Comparison of ENCODE assay signal across 20 cellular contexts in the genomic region with DNA sequence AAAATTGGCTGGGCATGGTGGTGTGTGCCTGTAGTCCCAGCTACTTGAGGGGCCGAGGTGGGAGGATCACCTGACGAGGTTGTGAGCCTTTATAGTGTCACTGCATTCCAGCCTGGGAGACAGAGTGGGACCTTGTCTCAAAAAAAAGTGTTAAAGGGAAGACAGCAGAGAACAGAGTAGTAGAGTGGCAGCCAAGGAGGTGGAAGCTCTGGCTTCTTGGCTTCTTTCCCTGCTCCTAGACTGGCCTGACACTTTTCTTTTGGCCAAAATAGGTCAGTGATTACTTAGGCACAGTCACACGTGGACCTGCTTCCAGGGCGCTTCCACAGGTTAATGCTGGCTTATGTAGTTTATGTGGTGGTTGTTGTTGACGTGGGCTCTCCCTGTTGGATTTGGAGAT. TPM values are rescaled to one million over a fixed set of nuclear protein-coding genes. Genes with fewer than 3 reads are reported as not detected.
DNase-seq lines count a peak whose midpoint lies in the region; ATAC-seq, FAIRE-seq and TF ChIP-seq lines count a peak whose summit lies in the region.
"Had no signal": no experiment of that assay in that cellular context is flagged by ENCODE, and none has a peak within 500 bp of the region (broad histone marks: within the 10 kb centered on the region; RNA-seq: fewer than 3 reads in every experiment).

No MANE protein-coding gene starts in this region.

- TF ChIP-seq POLR2A in GM12891 (IDR thresholded peaks at IDR 0.05; ENCODE audit: low read depth, low read length), result no peak

- CTCF ChIA-PET in activated naive CD4-positive, alpha-beta T cell treated with anti-CD3 and anti-CD28 coated beads, Interleukin-2, amount 10 ng/mL, durations not matched to agents 7 days and 5 days (lab: Charles Lee), result interaction anchor here (0.5 kb wide), 1 partner anchor 210 kb away, joined by 4 read pairs; no protein-coding TSS in a partner anchor
- CTCF ChIA-PET in activated B cell treated with CpG ODN at 0.5 μM for 24 hours (lab: Charles Lee), result no interaction called here

- no peak for DNase-seq in activated naive CD4-positive, alpha-beta T cell treated with anti-CD3 and anti-CD28 coated beads, Interleukin-2, amount 10 ng/mL, durations not matched to agents 7 days and 5 days
- no peak for DNase-seq in activated B cell treated with CpG ODN at 0.5 μM for 24 hours
- DNase-seq in mesenteric fat pad (ENCODE audit: low spot score), result peak; percentile 11
- no peak for DNase-seq in NCI-H524 treated with DMSO at 0.1 percent for 48 hours (lab: John Stamatoyannopoulos, UW)
- no peak for DNase-seq in GM12891 (ENCODE audit: insufficient read length, low spot score)
- DNase-seq: activated CD4-positive, alpha-beta T cell treated with anti-CD3 and anti-CD28 coated beads for 1 hour; activated CD8-positive, alpha-beta memory T cell treated with anti-CD3 and anti-CD28 coated beads, Interleukin-2, amount 10 ng/mL, durations not matched to agents 7 days and 5 days; activated effector memory CD4-positive, alpha-beta T cell treated with Interleukin-2 at 50 U/mL for 16 hours; amygdala; left colon; mucosa of descending colon; NCI-H1417 treated with DMSO at 0.1 percent for 48 hours; ovary; stimulated activated CD4-positive, alpha-beta T cell treated with anti-CD3 and anti-CD28 coated beads, Interleukin-4, amount 100 ng/mL, for 24 hours; T-helper 9 cell had no signal

- H3K4me3 Mint-ChIP-seq in activated naive CD4-positive, alpha-beta T cell treated with anti-CD3 and anti-CD28 coated beads, Interleukin-2, amount 50 U/mL, for 24 hours, result peak overlapping the region; percentile 19
- no peak overlapping the region for H3K4me3 Mint-ChIP-seq in activated naive CD4-positive, alpha-beta T cell treated with anti-CD3 and anti-CD28 coated beads, Interleukin-2, amount 10 ng/mL, durations not matched to agents 7 days and 5 days
- no peak overlapping the region for H3K4me3 Mint-ChIP-seq in activated B cell treated with CpG ODN at 0.5 μM for 24 hours
- no peak overlapping the region for H3K4me3 Mint-ChIP-seq in stimulated activated memory B cell treated with anti-CD40 and anti-IgM and Interleukin-4, amounts not matched to agents 10 μg/mL and 1 μg/mL and 100 μg/mL, for 72 hours

- no peaks in the 10 kb centered on the region for H3K9me3 Mint-ChIP-seq in activated naive CD4-positive, alpha-beta T cell treated with anti-CD3 and anti-CD28 coated beads, Interleukin-2, amount 50 U/mL, for 24 hours
- no peaks in the 10 kb centered on the region for H3K9me3 Mint-ChIP-seq in activated naive CD4-positive, alpha-beta T cell treated with anti-CD3 and anti-CD28 coated beads, Interleukin-2, amount 10 ng/mL, durations not matched to agents 7 days and 5 days
- H3K9me3 Mint-ChIP-seq in activated B cell treated with CpG ODN at 0.5 μM for 24 hours, result no peaks in the 10 kb centered on the region
- H3K9me3 Mint-ChIP-seq in stimulated activated memory B cell treated with anti-CD40 and anti-IgM and Interleukin-4, amounts not matched to agents 10 μg/mL and 1 μg/mL and 100 μg/mL, for 72 hours, result no peaks in the 10 kb centered on the region

- no peak for FAIRE-seq in GM12891 (lab: Jason Lieb, UNC)
- FAIRE-seq: A204.1 had no signal

- peak overlapping the region; percentile 19 for H3K27ac Mint-ChIP-seq in activated naive CD4-positive, alpha-beta T cell treated with anti-CD3 and anti-CD28 coated beads, Interleukin-2, amount 50 U/mL, for 24 hours
- no peak overlapping the region for H3K27ac Mint-ChIP-seq in activated naive CD4-positive, alpha-beta T cell treated with anti-CD3 and anti-CD28 coated beads, Interleukin-2, amount 10 ng/mL, durations not matched to agents 7 days and 5 days
- H3K27ac Mint-ChIP-seq in activated B cell treated with CpG ODN at 0.5 μM for 24 hours, result peak overlapping the region; percentile 59
- peak overlapping the region; percentile 13 for H3K27ac Mint-ChIP-seq in stimulated activated memory B cell treated with anti-CD40 and anti-IgM and Interleukin-4, amounts not matched to agents 10 μg/mL and 1 μg/mL and 100 μg/mL, for 72 hours

- no peak for TF ChIP-seq CTCF in activated B cell treated with CpG ODN at 0.5 μM for 24 hours (IDR thresholded peaks at IDR 0.05)

- ATAC-seq in activated B cell treated with CpG ODN at 0.5 μM for 24 hours (ENCODE audit: low read depth) (no peak), HG02870 (IDR thresholded peaks at IDR 0.05; ENCODE audit: unreplicated experiment) (no peak)
- no peak for ATAC-seq in stimulated activated memory B cell treated with anti-CD40 and anti-IgM and Interleukin-4, amounts not matched to agents 10 μg/mL and 1 μg/mL and 100 μg/mL, for 72 hours
- ATAC-seq: activated CD8-positive, alpha-beta memory T cell treated with anti-CD3 and anti-CD28 coated beads, Interleukin-2, amount 10 ng/mL, durations not matched to agents 7 days and 5 days; left colon; mucosa of descending colon; Panc1 had no signal

- H3K27me3 Mint-ChIP-seq in activated naive CD4-positive, alpha-beta T cell treated with anti-CD3 and anti-CD28 coated beads, Interleukin-2, amount 50 U/mL, for 24 hours, result no peaks in the 10 kb centered on the region
- H3K27me3 Mint-ChIP-seq in activated naive CD4-positive, alpha-beta T cell treated with anti-CD3 and anti-CD28 coated beads, Interleukin-2, amount 10 ng/mL, durations not matched to agents 7 days and 5 days, result no peaks in the 10 kb centered on the region
- H3K27me3 Mint-ChIP-seq in activated B cell treated with CpG ODN at 0.5 μM for 24 hours, result no peaks in the 10 kb centered on the region
- no peaks in the 10 kb centered on the region for H3K27me3 Mint-ChIP-seq in stimulated activated memory B cell treated with anti-CD40 and anti-IgM and Interleukin-4, amounts not matched to agents 10 μg/mL and 1 μg/mL and 100 μg/mL, for 72 hours
- H3K27me3 Mint-ChIP-seq: activated CD8-positive, alpha-beta memory T cell treated with anti-CD3 and anti-CD28 coated beads, Interleukin-2, amount 10 ng/mL, durations not matched to agents 7 days and 5 days had no signal

- peaks cover 48% of the 10 kb centered on the region for H3K4me1 Mint-ChIP-seq in activated naive CD4-positive, alpha-beta T cell treated with anti-CD3 and anti-CD28 coated beads, Interleukin-2, amount 50 U/mL, for 24 hours
- H3K4me1 Mint-ChIP-seq in activated naive CD4-positive, alpha-beta T cell treated with anti-CD3 and anti-CD28 coated beads, Interleukin-2, amount 10 ng/mL, durations not matched to agents 7 days and 5 days, result peaks cover 31% of the 10 kb centered on the region
- peaks cover 16% of the 10 kb centered on the region for H3K4me1 Mint-ChIP-seq in activated B cell treated with CpG ODN at 0.5 μM for 24 hours
- peaks cover 28% of the 10 kb centered on the region for H3K4me1 Mint-ChIP-seq in stimulated activated memory B cell treated with anti-CD40 and anti-IgM and Interleukin-4, amounts not matched to agents 10 μg/mL and 1 μg/mL and 100 μg/mL, for 72 hours

- POLR2A ChIA-PET in activated B cell treated with CpG ODN at 0.5 μM for 24 hours (lab: Charles Lee), result no interaction called here

- no peaks in the 10 kb centered on the region for H3K36me3 Mint-ChIP-seq in activated naive CD4-positive, alpha-beta T cell treated with anti-CD3 and anti-CD28 coated beads, Interleukin-2, amount 50 U/mL, for 24 hours
- H3K36me3 Mint-ChIP-seq in activated naive CD4-positive, alpha-beta T cell treated with anti-CD3 and anti-CD28 coated beads, Interleukin-2, amount 10 ng/mL, durations not matched to agents 7 days and 5 days, result peaks cover 21% of the 10 kb centered on the region
- H3K36me3 Mint-ChIP-seq in activated B cell treated with CpG ODN at 0.5 μM for 24 hours (ENCODE audit: low read depth), result peaks cover 19% of the 10 kb centered on the region
- peaks cover 11% of the 10 kb centered on the region for H3K36me3 Mint-ChIP-seq in stimulated activated memory B cell treated with anti-CD40 and anti-IgM and Interleukin-4, amounts not matched to agents 10 μg/mL and 1 μg/mL and 100 μg/mL, for 72 hours

- intact Hi-C loops in activated B cell treated with CpG ODN at 0.5 μM for 24 hours (cut with micrococcal nuclease), result no loop called here

TF ChIP-seq in GM12891, 5 proteins besides CTCF, POLR2A, EP300 and RAD21:
- no peak for TF ChIP-seq TAF1 (IDR thresholded peaks at IDR 0.05; ENCODE audit: low read depth, low read length)
- TF ChIP-seq POLR2AphosphoS5 (IDR thresholded peaks at IDR 0.05; ENCODE audit: low read depth, low read length), result no peak
- TF ChIP-seq POU2F2 (IDR thresholded peaks at IDR 0.05; ENCODE audit: low read depth, low read length), result no peak
- no peak for TF ChIP-seq PAX5 (IDR thresholded peaks at IDR 0.05; ENCODE audit: insufficient read depth, low read length, severe bottlenecking)
- TF ChIP-seq SPI1 (IDR thresholded peaks at IDR 0.05; ENCODE audit: low read depth, low read length), result no peak

RNA-seq across cellular contexts. Expression of gene DIP2A, which starts 3.2 kb away (rescaled TPM):
- total RNA-seq in activated B cell treated with CpG ODN at 0.5 μM for 24 hours, result 28.2 and 32.1 TPM in 2 replicates
- 33.9 TPM for total RNA-seq in mesenteric fat pad
- polyA plus RNA-seq in GM12891 (2012; ENCODE audit: low read depth, missing spikeins), result 9.3 TPM
